13 cellular contexts compared by ENCODE assay signal in genomic region chr1:32622806-32623694, GRCh38. TPM values are rescaled to one million over a fixed set of nuclear protein-coding genes. Genes with fewer than 3 reads are reported as not detected.
DNase-seq lines count a peak whose midpoint lies in the region; ATAC-seq and TF ChIP-seq lines count a peak whose summit lies in the region.
"Had no signal": no experiment of that assay in that cellular context is flagged by ENCODE, and none has a peak within 500 bp of the region (broad histone marks: within the 10 kb centered on the region; RNA-seq: fewer than 3 reads in every experiment).

No MANE protein-coding gene starts in this region.

- H3K4me3 Mint-ChIP-seq in activated T-cell treated with anti-CD3 and anti-CD28 coated beads, Interleukin-2, amount 50 U/mL, for 72 hours = peak overlapping the region; percentile 5 to 6
- H3K4me3 Mint-ChIP-seq in nephron progenitor cell = no peak overlapping the region
- H3K4me3 Mint-ChIP-seq: nephron had no signal

- peak; percentile 41 for ATAC-seq in HG03442 (IDR thresholded peaks at IDR 0.05; ENCODE audit: unreplicated experiment)
- peak; percentile 86 to 93 for ATAC-seq in activated T-cell treated with anti-CD3 and anti-CD28 coated beads, Interleukin-2, amount 50 U/mL, for 72 hours (replicated peaks in 1 of 2)
- ATAC-seq: gastroesophageal sphincter had no signal

- H3K9me3 Mint-ChIP-seq in activated T-cell treated with anti-CD3 and anti-CD28 coated beads, Interleukin-2, amount 50 U/mL, for 72 hours = peaks cover 0 to 2% of the 10 kb centered on the region in 2 donors
- peaks cover 7% of the 10 kb centered on the region for H3K9me3 Mint-ChIP-seq in nephron progenitor cell
- H3K9me3 Mint-ChIP-seq: nephron had no signal

- H3K9me3 ChIP-seq in sigmoid colon = no peaks in the 10 kb centered on the region
- H3K9me3 ChIP-seq: gastroesophageal sphincter, transverse colon had no signal

- intact Hi-C loops in sigmoid colon (cut with DNase I) = no loop called here

- H3K36me3 Mint-ChIP-seq in activated T-cell treated with anti-CD3 and anti-CD28 coated beads, Interleukin-2, amount 50 U/mL, for 72 hours (ENCODE audit: insufficient read depth in 2 of 2) = peaks cover 4 to 25% of the 10 kb centered on the region in 2 donors
- H3K36me3 Mint-ChIP-seq in nephron progenitor cell (ENCODE audit: low read depth) = peaks cover 55% of the 10 kb centered on the region

- H3K27ac Mint-ChIP-seq in activated T-cell treated with anti-CD3 and anti-CD28 coated beads, Interleukin-2, amount 50 U/mL, for 72 hours = peak overlapping the region; percentile 69
- H3K27ac Mint-ChIP-seq in nephron progenitor cell = peak overlapping the region; percentile 49
- H3K27ac Mint-ChIP-seq: nephron had no signal

- no peaks in the 10 kb centered on the region for H3K4me1 ChIP-seq in sigmoid colon
- H3K4me1 ChIP-seq: gastroesophageal sphincter, transverse colon had no signal

- no peak for TF ChIP-seq CTCF in nephron progenitor cell (IDR thresholded peaks at IDR 0.05)
- no peak for TF ChIP-seq CTCF in sigmoid colon (IDR thresholded peaks at IDR 0.05)

- no peak for TF ChIP-seq POLR2A in sigmoid colon (IDR thresholded peaks at IDR 0.05)

- TF ChIP-seq EP300 in sigmoid colon (IDR thresholded peaks at IDR 0.05) = no peak

- H3K27me3 Mint-ChIP-seq in activated T-cell treated with anti-CD3 and anti-CD28 coated beads, Interleukin-2, amount 50 U/mL, for 72 hours (ENCODE audit: low read depth) = no peaks in the 10 kb centered on the region
- no peaks in the 10 kb centered on the region for H3K27me3 Mint-ChIP-seq in nephron progenitor cell (ENCODE audit: low read depth, poor library complexity)

- H3K36me3 ChIP-seq in sigmoid colon = peaks cover 0 to 19% (median 10%) of the 10 kb centered on the region in 4 donors

- no peak overlapping the region for H3K4me3 ChIP-seq in sigmoid colon
- H3K4me3 ChIP-seq: gastroesophageal sphincter, transverse colon had no signal

- 67 to 86% methylated on average over 3 of the region's 3 CpGs for WGBS in sigmoid colon, 2 donors

- H3K27ac ChIP-seq in sigmoid colon = no peak overlapping the region
- H3K27ac ChIP-seq: gastroesophageal sphincter, transverse colon had no signal

- peak; percentile 43 for DNase-seq in NCI-H2107 treated with DMSO at 0.1 percent for 48 hours (lab: John Stamatoyannopoulos, UW; ENCODE audit: unreplicated experiment)
- no peak for DNase-seq in NCI-H2107 (lab: John Stamatoyannopoulos, UW)
- peak in 1 of 2 donors; percentile 17 for DNase-seq in activated T-cell treated with anti-CD3 and anti-CD28 coated beads, Interleukin-2, amount 50 U/mL, for 72 hours
- DNase-seq in nephron progenitor cell = no peak
- DNase-seq in NCI-H2029 (lab: John Stamatoyannopoulos, UW) = no peak
- DNase-seq in DMS 273 treated with DMSO at 0.1 percent for 48 hours (lab: John Stamatoyannopoulos, UW) = no peak
- DNase-seq in sigmoid colon = no peak
- DNase-seq: effector memory CD4-positive, alpha-beta T cell; NCI-H2029 treated with DMSO at 0.1 percent for 48 hours; transverse colon had no signal

- H3K4me1 Mint-ChIP-seq in activated T-cell treated with anti-CD3 and anti-CD28 coated beads, Interleukin-2, amount 50 U/mL, for 72 hours (ENCODE audit: low read depth) = peaks cover 60% of the 10 kb centered on the region
- H3K4me1 Mint-ChIP-seq in nephron progenitor cell = no peaks in the 10 kb centered on the region

- no peaks in the 10 kb centered on the region for H3K27me3 ChIP-seq in sigmoid colon
- H3K27me3 ChIP-seq: gastroesophageal sphincter, transverse colon had no signal

RNA-seq across cellular contexts. Expression of gene ZBTB8OS, which starts 27.3 kb away (rescaled TPM):
- total RNA-seq in activated T-cell treated with anti-CD3 and anti-CD28 coated beads, Interleukin-2, amount 50 U/mL, for 72 hours = 10 to 100 TPM; 61.2 to 77.4 TPM
- 10 to 100 TPM; 19.9 to 40.3 (median 36.8) TPM for total RNA-seq in sigmoid colon
- 10 to 100 TPM; 51.9 to 97.3 (median 89.5) TPM for polyA plus RNA-seq in sigmoid colon

RNA-seq across cellular contexts. Expression of gene RBBP4, which starts 28.0 kb away (rescaled TPM):
- 100 to 1,000 TPM; 252 to 274 TPM for total RNA-seq in activated T-cell treated with anti-CD3 and anti-CD28 coated beads, Interleukin-2, amount 50 U/mL, for 72 hours
- 100 to 1,000 TPM in 3 of 4 donors, 10 to 100 TPM in 1; 91.8 to 118 (median 108) TPM for total RNA-seq in sigmoid colon
- 10 to 100 TPM; 54.1 to 81.1 (median 59.9) TPM for polyA plus RNA-seq in sigmoid colon
